22 cellular contexts compared by ENCODE assay signal in the genomic region with DNA sequence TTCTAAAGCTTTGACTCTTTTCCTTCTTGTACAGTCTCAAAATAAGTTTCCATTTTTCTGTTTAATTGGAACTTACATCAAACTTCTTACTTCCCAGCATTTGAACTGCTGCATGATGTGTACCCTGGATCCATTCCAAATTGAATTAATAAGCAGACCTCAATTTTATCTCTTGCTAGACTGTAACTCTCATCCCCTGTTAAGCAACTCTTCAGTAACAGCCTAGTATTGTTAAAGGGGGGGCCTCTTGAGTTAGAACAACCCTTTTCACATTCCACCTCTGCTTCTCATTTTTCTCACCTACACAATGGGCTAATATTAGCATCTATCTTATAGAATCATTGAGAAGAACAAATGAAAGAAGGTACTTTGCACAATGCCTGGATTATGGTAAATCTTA.
"Had no signal": no experiment of that assay in that cellular context is flagged by ENCODE, and none has a peak within 500 bp of the region (broad histone marks: within the 10 kb centered on the region; RNA-seq: fewer than 3 reads in every experiment).

No MANE protein-coding gene starts in this region.

- H2AFZ ChIP-seq: hepatocyte had no signal

- H3K9me3 ChIP-seq: body of pancreas, thoracic aorta had no signal

- FAIRE-seq: endothelial cell of umbilical vein, frontal cortex, keratinocyte, urothelium cell line had no signal

- ATAC-seq: activated CD4-positive, alpha-beta T cell treated with anti-CD3 and anti-CD28 coated beads for 36 hours; activated CD8-positive, alpha-beta memory T cell treated with anti-CD3 and anti-CD28 coated beads, Interleukin-2, amount 10 ng/mL, durations not matched to agents 7 days and 5 days; activated CD8-positive, alpha-beta T cell treated with anti-CD3 and anti-CD28 coated beads, Interleukin-2, amount 10 ng/mL, durations not matched to agents 7 days and 5 days; activated naive CD8-positive, alpha-beta T cell treated with anti-CD3 and anti-CD28 coated beads, Interleukin-2, amount 50 U/mL, for 24 hours; body of pancreas; left lobe of liver; sciatic nerve; stimulated activated effector memory CD8-positive, alpha-beta T cell treated with anti-CD3 and anti-CD28 coated beads, Interleukin-12 subunit alpha, Interleukin-12 subunit beta, amount 100 ng/mL, for 72 hours had no signal

- H3K4me2 ChIP-seq: hepatocyte had no signal

- H3K4me3 ChIP-seq: body of pancreas, cardiac muscle cell, hepatocyte, skin epidermis, thoracic aorta had no signal

- H3K27me3 ChIP-seq: body of pancreas, cardiac muscle cell, hepatocyte had no signal

- H3K27ac ChIP-seq: body of pancreas, cardiac muscle cell, hepatocyte, skin epidermis, thoracic aorta had no signal

- H3K79me2 ChIP-seq: hepatocyte had no signal

- H3K36me3 ChIP-seq: cardiac muscle cell, thoracic aorta had no signal

- H3K4me1 ChIP-seq: body of pancreas had no signal

- DNase-seq: activated CD4-positive, alpha-beta T cell treated with anti-CD3 and anti-CD28 coated beads for 36 hours; activated CD4-positive, CD25-positive, alpha-beta regulatory T cell; activated CD8-positive, alpha-beta memory T cell treated with anti-CD3 and anti-CD28 coated beads, Interleukin-2, amount 10 ng/mL, durations not matched to agents 7 days and 5 days; activated CD8-positive, alpha-beta T cell treated with anti-CD3 and anti-CD28 coated beads, Interleukin-2, amount 10 ng/mL, durations not matched to agents 7 days and 5 days; activated naive CD8-positive, alpha-beta T cell treated with anti-CD3 and anti-CD28 coated beads, Interleukin-2, amount 50 U/mL, for 24 hours; activated T-cell treated with anti-CD3 and anti-CD28 coated beads, Interleukin-2, amount 50 U/mL, for 48 hours; body of pancreas; cortex of kidney; posterior cingulate gyrus; stimulated activated CD4-positive, alpha-beta T cell treated with anti-CD3 and anti-CD28 coated beads, Interleukin-4, amount 100 ng/mL, for 24 hours; trophoblast cell had no signal
